Comparison of ENCODE assay signal across 8 cellular contexts in the genomic region with DNA sequence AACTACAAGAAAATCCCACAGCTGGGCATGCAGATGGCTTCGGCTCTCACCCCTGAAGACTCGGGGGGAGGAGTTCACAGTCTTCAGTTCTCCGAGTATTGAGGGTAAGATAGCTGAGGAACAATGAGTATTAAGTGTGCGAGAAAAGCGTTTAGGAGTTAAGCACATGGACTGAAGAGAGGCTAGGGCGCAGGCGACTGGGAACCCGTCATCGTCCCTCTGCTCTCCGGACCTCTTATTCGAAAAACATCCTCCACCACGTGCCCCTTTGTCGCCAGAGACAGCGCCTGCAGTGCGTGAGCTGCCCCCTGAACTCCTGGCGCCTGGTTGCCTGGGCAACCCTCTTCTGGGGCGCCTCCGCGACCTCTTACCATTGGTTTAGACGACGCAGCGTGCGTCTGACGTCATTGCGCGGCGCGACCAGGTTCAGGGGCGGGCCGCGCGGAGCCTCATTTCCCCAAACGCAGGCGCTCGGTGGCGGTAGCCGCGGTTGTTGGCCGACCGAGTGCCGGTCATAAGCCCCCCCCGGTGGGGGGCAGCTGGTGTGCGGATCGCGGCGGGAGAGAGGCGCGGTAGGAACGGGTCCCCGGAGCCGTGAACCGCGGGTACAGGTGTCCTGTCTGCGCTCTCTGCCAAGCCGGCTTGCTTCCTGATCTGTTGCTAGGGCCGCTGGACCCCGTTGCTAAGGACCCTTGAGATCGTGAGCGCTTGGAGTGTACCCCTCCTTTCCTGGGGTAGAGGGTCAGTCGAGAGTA. TPM values are rescaled to one million over a fixed set of nuclear protein-coding genes. Genes with fewer than 3 reads are reported as not detected.
DNase-seq lines count a peak whose midpoint lies in the region; ATAC-seq and TF ChIP-seq lines count a peak whose summit lies in the region.

A gene (plus strand): TSS at position 452 of the 755 bp plus-strand sequence. CDS start 4,024 bp downstream, outside the sequence.

- DNase-seq in GM04504 (ENCODE audit: low read depth) (peak; percentile 80), NCI-H1048 (lab: John Stamatoyannopoulos, UW) (peak; percentile 96), SK-N-SH (peak; percentile 91), germinal center (ENCODE audit: low spot score) (peak; percentile 90), non-pigmented ciliary epithelial cell (ENCODE audit: low read depth) (peak; percentile 62), superior temporal gyrus (ENCODE audit: extremely low spot score) (peak; percentile 96)
- peak; percentile 94 for DNase-seq in activated naive CD4-positive, alpha-beta T cell treated with anti-CD3 and anti-CD28 coated beads, Interleukin-2, amount 50 U/mL, for 16 hours

- peak within 1 kb of the TSS; percentile 80 for H3K9ac ChIP-seq in SK-N-SH

- no peak for TF ChIP-seq RAD21 in SK-N-SH (IDR thresholded peaks at IDR 0.05; ENCODE audit: low read length)

- peaks cover 5% of the 10 kb centered on the region for H3F3A ChIP-seq in SK-N-SH (replicated peaks; ENCODE audit: insufficient read depth)

- H4K20me1 ChIP-seq in SK-N-SH (ENCODE audit: insufficient read depth) = no peaks in the 10 kb centered on the region

- H3K27me3 ChIP-seq in SK-N-SH (ENCODE audit: insufficient read depth) = no peaks in the 10 kb centered on the region

- CTCF ChIA-PET in SK-N-SH (lab: Yijun Ruan, JAX) = interaction anchor here (0.6 to 1.7 kb wide), 6 partner anchors 10 to 1089 kb away, joined by 3 to 11 read pairs (median 4); no protein-coding TSS in a partner anchor

- H3K9me3 ChIP-seq in SK-N-SH = no peaks in the 10 kb centered on the region

- peak within 1 kb of the TSS; percentile 98 for H2AFZ ChIP-seq in SK-N-SH (ENCODE audit: low read depth)

- ATAC-seq in HG02571 (IDR thresholded peaks at IDR 0.05; ENCODE audit: unreplicated experiment) = peak; percentile 100

- no peak for TF ChIP-seq CTCF in SK-N-SH (IDR thresholded peaks at IDR 0.05)

- under 1% methylated on average over 16 of the region's 60 CpGs for WGBS in SK-N-SH (ENCODE audit: low lambda C conversion rate)

- peak within 1 kb of the TSS; percentile 85 for H3K4me2 ChIP-seq in SK-N-SH

- H3K4me1 ChIP-seq in SK-N-SH (ENCODE audit: control insufficient read depth in 1 of 2, insufficient read depth in 2 of 2, low read depth in 1 of 2, low read length in 1 of 2) = peaks cover 6 to 12% of the 10 kb centered on the region in 2 experiments; a peak in 3 of 4 replicates

- peak within 1 kb of the TSS; percentile 62 to 90 for H3K27ac ChIP-seq in SK-N-SH (ENCODE audit: low read depth in 2 of 2, low read length in 1 of 2)

- POLR2A ChIA-PET in SK-N-SH (lab: Yijun Ruan, JAX) = interaction anchor here (0.6 to 1.3 kb wide), 2 partner anchors 9 to 61 kb away, joined by 3 read pairs; no protein-coding TSS in a partner anchor

- H3K4me3 ChIP-seq in SK-N-SH (ENCODE audit: low read depth in 2 of 2, low read length in 1 of 2) = peak within 1 kb of the TSS; percentile 72 to 97

- TF ChIP-seq EP300 in SK-N-SH (IDR thresholded peaks at IDR 0.05; ENCODE audit: borderline replicate concordance in 1 of 2, low read depth in 1 of 2, low read length in 1 of 2) = 0 out of 4 replicates have a peak, but pooled peaks of 1 of the 2 experiments have one; percentile 12

- peaks cover 11 to 20% of the 10 kb centered on the region in 2 experiments for H3K36me3 ChIP-seq in SK-N-SH (replicated peaks in 1 of 2; ENCODE audit: control insufficient read depth in 1 of 2, insufficient read depth in 2 of 2, low read length in 1 of 2)

- peaks cover 32% of the 10 kb centered on the region for H3K79me2 ChIP-seq in SK-N-SH (ENCODE audit: insufficient read depth)

- no peaks in the 10 kb centered on the region for H3K9me2 ChIP-seq in SK-N-SH

TF ChIP-seq in SK-N-SH, 30 proteins besides CTCF, POLR2A, EP300 and RAD21:
- TF ChIP-seq JUND (IDR thresholded peaks at IDR 0.05) (no peak), MXI1 (IDR thresholded peaks at IDR 0.05; ENCODE audit: low read depth, low read length) (peak; percentile 100), EZH2phosphoT487 (IDR thresholded peaks at IDR 0.05; ENCODE audit: borderline replicate concordance, low read depth) (no peak), NRF1 (IDR thresholded peaks at IDR 0.05; ENCODE audit: low read depth, low read length) (peak; percentile 58), ELF1 (IDR thresholded peaks at IDR 0.05) (peak; percentile 51; the same call in 1 of the 2 replicates), FOXM1 (IDR thresholded peaks at IDR 0.05; ENCODE audit: low read depth) (0 out of 2 replicates have a peak, but pooled peaks have one; percentile 23), RXRA (IDR thresholded peaks at IDR 0.05; ENCODE audit: borderline replicate concordance, low read depth) (no peak), GATA2 (CRISPR knock-in tag; IDR thresholded peaks at IDR 0.05) (no peak), FOSL2 (IDR thresholded peaks at IDR 0.05; ENCODE audit: borderline replicate concordance, low read depth) (no peak), RFX5 (IDR thresholded peaks at IDR 0.05; ENCODE audit: low read length) (peak; percentile 51), POLR2AphosphoS5 (IDR thresholded peaks at IDR 0.05; ENCODE audit: low read depth, low read length) (peak; percentile 84), YY1 (IDR thresholded peaks at IDR 0.05; ENCODE audit: low read depth) (0 out of 2 replicates have a peak, but pooled peaks have one; percentile 36), FOXJ3 (CRISPR knock-in tag; IDR thresholded peaks at IDR 0.05) (no peak), CHD2 (IDR thresholded peaks at IDR 0.05; ENCODE audit: low read length, partially characterized antibody) (peak; percentile 23), GABPA (IDR thresholded peaks at IDR 0.05; ENCODE audit: low read depth) (no peak), TAF1 (IDR thresholded peaks at IDR 0.05; ENCODE audit: borderline replicate concordance, low read depth, low read length) (peak; percentile 66), MEF2A (IDR thresholded peaks at IDR 0.05; ENCODE audit: borderline replicate concordance, low read depth) (no peak), TCF12 (IDR thresholded peaks at IDR 0.05) (0 out of 2 replicates have a peak, but pooled peaks have one; percentile 11)
- TF ChIP-seq, protein P1, sequence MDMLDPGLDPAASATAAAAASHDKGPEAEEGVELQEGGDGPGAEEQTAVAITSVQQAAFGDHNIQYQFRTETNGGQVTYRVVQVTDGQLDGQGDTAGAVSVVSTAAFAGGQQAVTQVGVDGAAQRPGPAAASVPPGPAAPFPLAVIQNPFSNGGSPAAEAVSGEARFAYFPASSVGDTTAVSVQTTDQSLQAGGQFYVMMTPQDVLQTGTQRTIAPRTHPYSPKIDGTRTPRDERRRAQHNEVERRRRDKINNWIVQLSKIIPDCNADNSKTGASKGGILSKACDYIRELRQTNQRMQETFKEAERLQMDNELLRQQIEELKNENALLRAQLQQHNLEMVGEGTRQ (IDR thresholded peaks at IDR 0.05; ENCODE audit: borderline replicate concordance, low read depth, low read length) = peak; percentile 62; the same call in 1 of the 2 replicates
- TF ChIP-seq, protein P2, sequence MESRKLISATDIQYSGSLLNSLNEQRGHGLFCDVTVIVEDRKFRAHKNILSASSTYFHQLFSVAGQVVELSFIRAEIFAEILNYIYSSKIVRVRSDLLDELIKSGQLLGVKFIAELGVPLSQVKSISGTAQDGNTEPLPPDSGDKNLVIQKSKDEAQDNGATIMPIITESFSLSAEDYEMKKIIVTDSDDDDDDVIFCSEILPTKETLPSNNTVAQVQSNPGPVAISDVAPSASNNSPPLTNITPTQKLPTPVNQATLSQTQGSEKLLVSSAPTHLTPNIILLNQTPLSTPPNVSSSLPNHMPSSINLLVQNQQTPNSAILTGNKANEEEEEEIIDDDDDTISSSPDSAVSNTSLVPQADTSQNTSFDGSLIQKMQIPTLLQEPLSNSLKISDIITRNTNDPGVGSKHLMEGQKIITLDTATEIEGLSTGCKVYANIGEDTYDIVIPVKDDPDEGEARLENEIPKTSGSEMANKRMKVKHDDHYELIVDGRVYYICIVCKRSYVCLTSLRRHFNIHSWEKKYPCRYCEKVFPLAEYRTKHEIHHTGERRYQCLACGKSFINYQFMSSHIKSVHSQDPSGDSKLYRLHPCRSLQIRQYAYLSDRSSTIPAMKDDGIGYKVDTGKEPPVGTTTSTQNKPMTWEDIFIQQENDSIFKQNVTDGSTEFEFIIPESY (IDR thresholded peaks at IDR 0.05; ENCODE audit: borderline replicate concordance, low read depth) = no peak
- TF ChIP-seq, protein P3, sequence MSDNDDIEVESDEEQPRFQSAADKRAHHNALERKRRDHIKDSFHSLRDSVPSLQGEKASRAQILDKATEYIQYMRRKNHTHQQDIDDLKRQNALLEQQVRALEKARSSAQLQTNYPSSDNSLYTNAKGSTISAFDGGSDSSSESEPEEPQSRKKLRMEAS (IDR thresholded peaks at IDR 0.05; ENCODE audit: low read depth) = peak; percentile 99
- TF ChIP-seq, protein P4, sequence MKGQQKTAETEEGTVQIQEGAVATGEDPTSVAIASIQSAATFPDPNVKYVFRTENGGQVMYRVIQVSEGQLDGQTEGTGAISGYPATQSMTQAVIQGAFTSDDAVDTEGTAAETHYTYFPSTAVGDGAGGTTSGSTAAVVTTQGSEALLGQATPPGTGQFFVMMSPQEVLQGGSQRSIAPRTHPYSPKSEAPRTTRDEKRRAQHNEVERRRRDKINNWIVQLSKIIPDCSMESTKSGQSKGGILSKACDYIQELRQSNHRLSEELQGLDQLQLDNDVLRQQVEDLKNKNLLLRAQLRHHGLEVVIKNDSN (IDR thresholded peaks at IDR 0.05; ENCODE audit: borderline replicate concordance, low read depth) = peak; percentile 84

RNA-seq across cellular contexts. Expression of the gene that starts here (rescaled TPM):
- polyA plus RNA-seq in SK-N-SH (2012; rRNA removed) = 11.8 and 15.0 TPM in 2 replicates
- 14.9 and 15.3 TPM in 2 replicates for polyA plus RNA-seq in SK-N-SH (2012; cell fraction: cytosol; rRNA removed)
- polyA plus RNA-seq in SK-N-SH (2012; cell fraction: nucleus; rRNA removed) = 10.1 and 18.2 TPM in 2 replicates

Comparison
In these comparisons a context has a peak if more than half of its experiments do, and no peak if none do; other contexts are left out.
1. Peak in every context shown above with its lines: DNase-seq, ATAC-seq, H3K4me3 ChIP-seq and H3K27ac ChIP-seq.